In genomic region chr7:1196421-1196820, GRCh38 we compare ENCODE assay signal across 3 cellular contexts. TPM values are rescaled to one million over a fixed set of nuclear protein-coding genes. Genes with fewer than 3 reads are reported as not detected.
"Had no signal": no experiment of that assay in that cellular context is flagged by ENCODE, and none has a peak within 500 bp of the region (broad histone marks: within the 10 kb centered on the region; RNA-seq: fewer than 3 reads in every experiment).

No MANE protein-coding gene starts in this region.

RNA-seq across cellular contexts. Expression of gene UNCX, which starts 36.3 kb away (rescaled TPM):
- polyA plus RNA-seq: GM23248, HepG2, IgD-negative memory B cell had no signal
